In genomic region chr17:50219345-50219744, GRCh38 we compare ENCODE assay signal across 11 cellular contexts. TPM values are rescaled to one million over a fixed set of nuclear protein-coding genes. Genes with fewer than 3 reads are reported as not detected.
DNase-seq lines count a peak whose midpoint lies in the region; ATAC-seq and TF ChIP-seq lines count a peak whose summit lies in the region.
"Had no signal": no experiment of that assay in that cellular context is flagged by ENCODE, and none has a peak within 500 bp of the region (broad histone marks: within the 10 kb centered on the region; RNA-seq: fewer than 3 reads in every experiment).

No MANE protein-coding gene starts in this region.

- H3K4me3 ChIP-seq in AG04449 (ENCODE audit: low read depth, low read length) (peak overlapping the region; percentile 45), endodermal cell (ENCODE audit: low read length) (no peak overlapping the region), neuronal stem cell (ENCODE audit: low read length in 2 of 2) (no peak overlapping the region), dorsolateral prefrontal cortex (no peak overlapping the region)
- H3K4me3 ChIP-seq: BLaER1 had no signal

- no peak overlapping the region for H2AFZ ChIP-seq in neuronal stem cell (ENCODE audit: low read length)

- CTCF ChIA-PET in AG04449 (lab: Yijun Ruan, JAX), result interaction anchor here (1.4 to 24.1 kb wide), 8 partner anchors 7 to 57 kb away, joined by 4 to 489 read pairs (median 7); partner anchors contain the start of genes COL1A1 and TMEM92
- CTCF ChIA-PET in CD4-positive, alpha-beta T cell (lab: Charles Lee), result no interaction called here
- CTCF ChIA-PET in activated naive CD4-positive, alpha-beta T cell treated with anti-CD3 and anti-CD28 coated beads, Interleukin-2, amount 10 ng/mL, durations not matched to agents 7 days and 5 days (lab: Charles Lee), result interaction anchor here (1.2 to 1.8 kb wide), 4 partner anchors 15 to 78 kb away, joined by 3 to 4 read pairs (median 4); no protein-coding TSS in a partner anchor

- no peak overlapping the region for H2BK5ac ChIP-seq in neuronal stem cell (ENCODE audit: low read length)

- H2BK15ac ChIP-seq in neuronal stem cell (ENCODE audit: low read length), result no peak overlapping the region

- H3K9me3 ChIP-seq in endodermal cell (ENCODE audit: control insufficient read depth, low read length) (no peaks in the 10 kb centered on the region), neuronal stem cell (replicated peaks in 1 of 2; ENCODE audit: control insufficient read depth in 2 of 2, insufficient read depth in 1 of 2, low read depth in 1 of 2, low read length in 2 of 2) (peaks cover 0 to 2% of the 10 kb centered on the region in 2 donors)
- no peaks in the 10 kb centered on the region for H3K9me3 ChIP-seq in CD4-positive, alpha-beta T cell (ENCODE audit: control insufficient read depth, low read length)

- H3K27ac ChIP-seq in endodermal cell (ENCODE audit: low read depth, low read length) (peak overlapping the region; percentile 40), neuronal stem cell (replicated peaks; ENCODE audit: low read length) (peak overlapping the region; percentile 70), dorsolateral prefrontal cortex (no peak overlapping the region)
- no peak overlapping the region for H3K27ac ChIP-seq in CD4-positive, alpha-beta T cell (ENCODE audit: low read depth, low read length)
- H3K27ac ChIP-seq: BLaER1 had no signal

- no peak overlapping the region for H3K23ac ChIP-seq in neuronal stem cell (ENCODE audit: low read depth, low read length, poor library complexity)

- intact Hi-C loops in CD4-positive, alpha-beta T cell (cut with DNase I, micrococcal nuclease), result no loop called here
- intact Hi-C loops in dorsolateral prefrontal cortex (cut with DNase I), result no loop called here

- H3K4me1 Mint-ChIP-seq in endodermal cell, result peaks cover 32% of the 10 kb centered on the region
- H3K4me1 Mint-ChIP-seq in CD4-positive, alpha-beta T cell (ENCODE audit: low read depth), result no peaks in the 10 kb centered on the region
- peaks cover 17% of the 10 kb centered on the region for H3K4me1 Mint-ChIP-seq in activated naive CD4-positive, alpha-beta T cell treated with anti-CD3 and anti-CD28 coated beads, Interleukin-2, amount 10 ng/mL, durations not matched to agents 7 days and 5 days

- H3K36me3 Mint-ChIP-seq in endodermal cell (ENCODE audit: low read depth), result no peaks in the 10 kb centered on the region
- no peaks in the 10 kb centered on the region for H3K36me3 Mint-ChIP-seq in CD4-positive, alpha-beta T cell (ENCODE audit: low read depth)
- H3K36me3 Mint-ChIP-seq in activated naive CD4-positive, alpha-beta T cell treated with anti-CD3 and anti-CD28 coated beads, Interleukin-2, amount 10 ng/mL, durations not matched to agents 7 days and 5 days, result no peaks in the 10 kb centered on the region

- H3K14ac ChIP-seq in neuronal stem cell (ENCODE audit: low read length), result no peak overlapping the region

- no peak overlapping the region for H2BK120ac ChIP-seq in neuronal stem cell (ENCODE audit: low read depth, low read length)

- H3K18ac ChIP-seq in neuronal stem cell (ENCODE audit: low read length), result peak overlapping the region; percentile 56

- no peak overlapping the region for H2BK12ac ChIP-seq in neuronal stem cell (ENCODE audit: low read length)

- H3K9ac ChIP-seq in endodermal cell (ENCODE audit: extremely low read depth, low read length, poor library complexity, severe bottlenecking) (peak overlapping the region; percentile 26), neuronal stem cell (ENCODE audit: low read depth, low read length, poor library complexity) (no peak overlapping the region)
- H3K9ac ChIP-seq: BLaER1 had no signal

- peaks cover 5% of the 10 kb centered on the region for H3K9me3 Mint-ChIP-seq in endodermal cell
- H3K9me3 Mint-ChIP-seq in CD4-positive, alpha-beta T cell, result peaks cover under 1% of the 10 kb centered on the region
- no peaks in the 10 kb centered on the region for H3K9me3 Mint-ChIP-seq in activated naive CD4-positive, alpha-beta T cell treated with anti-CD3 and anti-CD28 coated beads, Interleukin-2, amount 10 ng/mL, durations not matched to agents 7 days and 5 days

- H3K4me1 ChIP-seq in endodermal cell (ENCODE audit: control insufficient read depth, insufficient read depth, low read length), result peaks cover 6% of the 10 kb centered on the region
- peaks cover 11 to 15% of the 10 kb centered on the region in 2 donors for H3K4me1 ChIP-seq in neuronal stem cell (ENCODE audit: control insufficient read depth in 2 of 2, insufficient read depth in 1 of 2, low read depth in 1 of 2, low read length in 2 of 2)

- no peak overlapping the region for H3K4ac ChIP-seq in neuronal stem cell (ENCODE audit: low read length)

- no peak overlapping the region for H2AK5ac ChIP-seq in neuronal stem cell (ENCODE audit: low read depth, low read length)

- H3K27me3 ChIP-seq in endodermal cell (ENCODE audit: control insufficient read depth, insufficient read depth, low read length, poor library complexity, severe bottlenecking) (no peaks in the 10 kb centered on the region), neuronal stem cell (ENCODE audit: control insufficient read depth in 3 of 3, insufficient read depth in 3 of 3, low read depth in 1 of 3, low read length in 3 of 3) (peaks cover 0 to 15% (median 0%) of the 10 kb centered on the region in 3 experiments), dorsolateral prefrontal cortex (peaks cover 0 to 9% (median 0%) of the 10 kb centered on the region in 45 donors)
- H3K27me3 ChIP-seq in CD4-positive, alpha-beta T cell (ENCODE audit: control insufficient read depth, insufficient read depth, low read length), result no peaks in the 10 kb centered on the region
- H3K27me3 ChIP-seq: BLaER1 had no signal

- POLR2A ChIA-PET in AG04449 (lab: Yijun Ruan, JAX), result interaction anchor here (0.6 to 24.4 kb wide), 13 partner anchors 9 to 158 kb away, joined by 3 to 1416 read pairs (median 9); partner anchors contain the start of gene COL1A1
- POLR2A ChIA-PET in CD4-positive, alpha-beta T cell (lab: Charles Lee), result no interaction called here

- no peaks in the 10 kb centered on the region for H3K79me1 ChIP-seq in neuronal stem cell (ENCODE audit: low read depth, low read length)

- no peak overlapping the region for H4K8ac ChIP-seq in neuronal stem cell (ENCODE audit: low read depth, low read length)

- no peak for TF ChIP-seq CTCF in AG04449 (IDR thresholded peaks at IDR 0.05; ENCODE audit: insufficient read depth, low read length, missing control alignments)
- TF ChIP-seq CTCF in endodermal cell (conservative IDR thresholded peaks at IDR 0.05), result no peak
- TF ChIP-seq CTCF in CD4-positive, alpha-beta T cell (IDR thresholded peaks at IDR 0.05), result no peak
- no peak for TF ChIP-seq CTCF in dorsolateral prefrontal cortex (IDR thresholded peaks at IDR 0.05 in 54 of 56, conservative IDR thresholded peaks at IDR 0.05 in 2 of 56; ENCODE audit: low read depth in 1 of 56, partially characterized antibody in 56 of 56)

- DNase-seq in AG04449 (ENCODE audit: low read depth, low spot score) (no peak), M059J (ENCODE audit: low read depth) (peak; percentile 90), endodermal cell (peak; percentile 49), neuronal stem cell (ENCODE audit: low spot score) (no peak), dorsolateral prefrontal cortex (no peak), GOT3 (lab: John Stamatoyannopoulos, UW) (no peak)
- DNase-seq in CD4-positive, alpha-beta T cell, result no peak
- DNase-seq in activated naive CD4-positive, alpha-beta T cell treated with anti-CD3 and anti-CD28 coated beads, Interleukin-2, amount 10 ng/mL, durations not matched to agents 7 days and 5 days, result no peak
- DNase-seq: amygdala, H9 had no signal

- no peak for ATAC-seq in CD4-positive, alpha-beta T cell (ENCODE audit: poor library complexity)

- H3K4me3 Mint-ChIP-seq in endodermal cell, result no peak overlapping the region
- H3K4me3 Mint-ChIP-seq in CD4-positive, alpha-beta T cell, result no peak overlapping the region
- no peak overlapping the region for H3K4me3 Mint-ChIP-seq in activated naive CD4-positive, alpha-beta T cell treated with anti-CD3 and anti-CD28 coated beads, Interleukin-2, amount 10 ng/mL, durations not matched to agents 7 days and 5 days
- H3K4me3 Mint-ChIP-seq: H9 had no signal

- no peak overlapping the region for H3K4me2 ChIP-seq in neuronal stem cell (ENCODE audit: insufficient read depth, low read length, poor library complexity, severe bottlenecking)

- H3K36me3 ChIP-seq in endodermal cell (ENCODE audit: control insufficient read depth, insufficient read depth, low read length) (no peaks in the 10 kb centered on the region), neuronal stem cell (replicated peaks in 1 of 2; ENCODE audit: control insufficient read depth in 2 of 2, insufficient read depth in 2 of 2, low read length in 2 of 2) (no peaks in the 10 kb centered on the region)
- H3K36me3 ChIP-seq: BLaER1 had no signal

- 60 to 78% methylated on average over 2 to 5 of the region's 5 CpGs for WGBS in endodermal cell (ENCODE audit: insufficient coverage in 1 of 2, insufficient read length in 1 of 2), 2 experiments
- WGBS in neuronal stem cell (ENCODE audit: extremely low coverage in 2 of 2, insufficient read length in 2 of 2, insufficient replicate concordance in 1 of 2), 2 donors, result no CpG with 5 or more reads among the region's 5 CpGs

- H4K91ac ChIP-seq in neuronal stem cell (ENCODE audit: low read depth, low read length, poor library complexity), result no peak overlapping the region

- H3K27ac Mint-ChIP-seq in endodermal cell, result peak overlapping the region; percentile 84
- H3K27ac Mint-ChIP-seq in CD4-positive, alpha-beta T cell, result no peak overlapping the region
- H3K27ac Mint-ChIP-seq in activated naive CD4-positive, alpha-beta T cell treated with anti-CD3 and anti-CD28 coated beads, Interleukin-2, amount 10 ng/mL, durations not matched to agents 7 days and 5 days, result no peak overlapping the region
- H3K27ac Mint-ChIP-seq: H9 had no signal

- peaks cover 6% of the 10 kb centered on the region for H3K27me3 Mint-ChIP-seq in endodermal cell (ENCODE audit: insufficient read depth)
- H3K27me3 Mint-ChIP-seq in CD4-positive, alpha-beta T cell, result peaks cover 4% of the 10 kb centered on the region
- H3K27me3 Mint-ChIP-seq in activated naive CD4-positive, alpha-beta T cell treated with anti-CD3 and anti-CD28 coated beads, Interleukin-2, amount 10 ng/mL, durations not matched to agents 7 days and 5 days, result peaks cover 41% of the 10 kb centered on the region

RNA-seq across cellular contexts. Expression of gene COL1A1, which starts 17.9 kb away (rescaled TPM):
- 41.9 and 81.3 TPM in 2 replicates for total RNA-seq in M059J (2014; rRNA removed; shearing (Covaris generic))
- 10 to 100 TPM; 62.2 to 85.6 TPM for total RNA-seq in endodermal cell
- 115 TPM for polyA plus RNA-seq in endodermal cell (2013, experiment 1 of 2)
- 126 TPM for polyA plus RNA-seq in endodermal cell (2013, experiment 2 of 2)
- polyA plus RNA-seq in neuronal stem cell (2013, experiment 1 of 2), result 17.9 TPM
- 18.4 TPM for polyA plus RNA-seq in neuronal stem cell (2013, experiment 2 of 2)
- 10 to 100 TPM in 1 of 2 experiments, 1 to 10 TPM in 1; 10.0 to 11.4 TPM for total RNA-seq in CD4-positive, alpha-beta T cell
- total RNA-seq in dorsolateral prefrontal cortex, result 10 to 100 TPM in 16 of 120 experiments, 1 to 10 TPM in 95, under 1 TPM in 9; 0.25 to 23.1 (median 3.3) TPM

RNA-seq across cellular contexts. Expression of gene SGCA, which starts 53.5 kb away (rescaled TPM):
- not detected in 2 replicates for total RNA-seq in M059J (2014; rRNA removed; shearing (Covaris generic))
- 1 to 10 TPM in 1 of 2 donors, under 1 TPM in 1; 0.51 to 2.6 TPM for total RNA-seq in endodermal cell
- 0.75 TPM for polyA plus RNA-seq in endodermal cell (2013, experiment 1 of 2)
- 0.46 TPM for polyA plus RNA-seq in endodermal cell (2013, experiment 2 of 2)
- 0.57 TPM for polyA plus RNA-seq in neuronal stem cell (2013, experiment 1 of 2)
- polyA plus RNA-seq in neuronal stem cell (2013, experiment 2 of 2), result 0.35 TPM
- not detected for total RNA-seq in CD4-positive, alpha-beta T cell
- total RNA-seq in dorsolateral prefrontal cortex, result 1 to 10 TPM in 57 of 120 experiments, under 1 TPM in 26, not detected in 37; 0.37 to 7.6 (median 1.3) TPM

RNA-seq across cellular contexts. Expression of gene TMEM92, which starts 54.9 kb away (rescaled TPM):
- 0.99 and 5.2 TPM in 2 replicates for total RNA-seq in M059J (2014; rRNA removed; shearing (Covaris generic))
- total RNA-seq in endodermal cell, result 10 to 100 TPM; 34.3 to 35.8 TPM
- 9.6 TPM for polyA plus RNA-seq in endodermal cell (2013, experiment 1 of 2)
- polyA plus RNA-seq in endodermal cell (2013, experiment 2 of 2), result 8.7 TPM
- 5.0 TPM for polyA plus RNA-seq in neuronal stem cell (2013, experiment 1 of 2)
- 5.5 TPM for polyA plus RNA-seq in neuronal stem cell (2013, experiment 2 of 2)
- not detected for total RNA-seq in CD4-positive, alpha-beta T cell
- 1 to 10 TPM in 4 of 120 experiments, under 1 TPM in 26, not detected in 90; 0.14 to 2.1 (median 0.43) TPM for total RNA-seq in dorsolateral prefrontal cortex

Comparison
In these comparisons a context has a peak if more than half of its experiments do, and no peak if none do; other contexts are left out.
1. DNase-seq: peak in M059J (single experiment) and endodermal cell (single experiment); none in AG04449 (single experiment), neuronal stem cell (single experiment), CD4-positive, alpha-beta T cell (0 of 10), dorsolateral prefrontal cortex (0 of 10), activated naive CD4-positive, alpha-beta T cell treated with anti-CD3 and anti-CD28 coated beads, Interleukin-2, amount 10 ng/mL, durations not matched to agents 7 days and 5 days (single experiment) and GOT3 (single experiment).
2. H3K27ac ChIP-seq: peak in endodermal cell (single experiment) and neuronal stem cell (single experiment); none in CD4-positive, alpha-beta T cell (single experiment) and dorsolateral prefrontal cortex (0 of 59).